ENCODE assay signal across 1 cellular context in the genomic region with DNA sequence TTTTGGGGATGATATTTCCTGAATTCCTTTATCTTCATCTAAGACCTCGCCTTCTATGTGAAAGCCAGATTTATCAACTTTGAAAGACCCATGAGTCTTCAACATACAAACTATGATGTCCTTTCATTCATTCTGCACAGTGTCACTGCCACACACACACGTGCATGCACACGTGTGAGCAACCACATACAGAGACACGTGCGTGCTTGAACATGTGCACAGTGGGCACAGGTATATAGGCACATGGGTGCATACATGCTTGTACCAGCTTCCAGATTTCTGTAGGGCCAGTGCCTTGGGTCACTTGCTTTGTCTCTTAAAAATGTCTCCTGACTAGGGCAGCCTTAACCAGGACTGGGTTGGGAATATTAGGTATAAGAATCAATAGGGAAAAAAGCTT.
TF ChIP-seq lines count a peak whose summit lies in the region.

No MANE protein-coding gene starts in this region.

TF ChIP-seq in IMR-90, 13 proteins besides CTCF, POLR2A, EP300 and RAD21 (continued from another document):
- TF ChIP-seq ELK1 (IDR thresholded peaks at IDR 0.05; ENCODE audit: borderline replicate concordance, low read depth, low read length), result no peak
- TF ChIP-seq MXI1 (IDR thresholded peaks at IDR 0.05; ENCODE audit: borderline replicate concordance, low read depth, low read length), result no peak
- no peak for TF ChIP-seq RFX5 (IDR thresholded peaks at IDR 0.05; ENCODE audit: low read depth, low read length)
TF ChIP-seq in IMR-90: peak in this region for 0.
